29 cellular contexts compared by ENCODE assay signal in genomic region chr5:56454219-56454862, GRCh38.
DNase-seq lines count a peak whose midpoint lies in the region; ATAC-seq and TF ChIP-seq lines count a peak whose summit lies in the region.
"Had no signal": no experiment of that assay in that cellular context is flagged by ENCODE, and none has a peak within 500 bp of the region (broad histone marks: within the 10 kb centered on the region; RNA-seq: fewer than 3 reads in every experiment).

No MANE protein-coding gene starts in this region.

- no peak overlapping the region for H3K4me3 Mint-ChIP-seq in activated naive CD4-positive, alpha-beta T cell treated with anti-CD3 and anti-CD28 coated beads, Interleukin-2, amount 10 ng/mL, durations not matched to agents 7 days and 5 days
- H3K4me3 Mint-ChIP-seq: activated B cell treated with CpG ODN at 0.5 μM for 24 hours; activated T-cell treated with anti-CD3 and anti-CD28 coated beads, Interleukin-2, amount 50 U/mL, for 72 hours; brain; naive B cell had no signal

- no peak for ATAC-seq in activated naive CD4-positive, alpha-beta T cell treated with anti-CD3 and anti-CD28 coated beads, Interleukin-2, amount 50 U/mL, for 72 hours
- no peak for ATAC-seq in left lobe of liver
- no peak for ATAC-seq in stimulated activated naive CD8-positive, alpha-beta T cell treated with anti-CD3 and anti-CD28 coated beads, Interleukin-15, Interleukin-2, amounts not matched to agents 100 U/mL and 50 U/mL, for 24 hours
- ATAC-seq: activated T-cell treated with anti-CD3 and anti-CD28 coated beads, Interleukin-2, amount 50 U/mL, for 72 hours; GM12878; PC-3 had no signal

- no peaks in the 10 kb centered on the region for H3K36me3 Mint-ChIP-seq in activated naive CD4-positive, alpha-beta T cell treated with anti-CD3 and anti-CD28 coated beads, Interleukin-2, amount 10 ng/mL, durations not matched to agents 7 days and 5 days
- no peaks in the 10 kb centered on the region for H3K36me3 Mint-ChIP-seq in activated naive CD4-positive, alpha-beta T cell treated with anti-CD3 and anti-CD28 coated beads, Interleukin-2, amount 50 U/mL, for 72 hours
- H3K36me3 Mint-ChIP-seq: brain, naive B cell had no signal

- no peaks in the 10 kb centered on the region for H3K9me3 ChIP-seq in Peyer's patch
- H3K9me3 ChIP-seq: esophagus muscularis mucosa had no signal

- DNase-seq in activated naive CD4-positive, alpha-beta T cell treated with anti-CD3 and anti-CD28 coated beads, Interleukin-2, amount 10 ng/mL, durations not matched to agents 7 days and 5 days, result peak; percentile 44
- DNase-seq in activated naive CD4-positive, alpha-beta T cell treated with anti-CD3 and anti-CD28 coated beads, Interleukin-2, amount 50 U/mL, for 72 hours (ENCODE audit: low spot score in 2 of 2), result no peak
- DNase-seq in NCI-H69 (lab: John Stamatoyannopoulos, UW) (peak; percentile 64), left lobe of liver (ENCODE audit: low spot score) (peak; percentile 45), AG20443 (ENCODE audit: low spot score) (no peak), Peyer's patch (no peak)
- no peak for DNase-seq in stimulated activated naive CD8-positive, alpha-beta T cell treated with anti-CD3 and anti-CD28 coated beads, Interleukin-15, Interleukin-2, amounts not matched to agents 100 U/mL and 50 U/mL, for 24 hours
- DNase-seq: ACHN; activated B cell treated with CpG ODN at 0.5 μM for 24 hours; activated CD4-positive, alpha-beta T cell treated with anti-CD3 and anti-CD28 coated beads, Interleukin-2, amount 50 U/mL, for 1 hour; cerebellar nuclear complex; dermis blood vessel endothelial cell; DMS153; foreskin fibroblast; kidney; midbrain; MV-4-11; naive B cell; NCI-H1694 treated with DMSO at 0.1 percent for 48 hours; NCI-H2171 treated with DMSO at 0.1 percent for 48 hours; NCI-H524; occipital lobe; PC-3; stimulated activated naive CD4-positive, alpha-beta T cell treated with Interleukin-2 at 50 U/mL for 16 hours had no signal

- CTCF ChIA-PET in activated naive CD4-positive, alpha-beta T cell treated with anti-CD3 and anti-CD28 coated beads, Interleukin-2, amount 10 ng/mL, durations not matched to agents 7 days and 5 days (lab: Charles Lee), result no interaction called here

- no peaks in the 10 kb centered on the region for H3K27me3 ChIP-seq in Peyer's patch
- H3K27me3 ChIP-seq: esophagus muscularis mucosa had no signal

- H3K36me3 ChIP-seq in Peyer's patch, result no peaks in the 10 kb centered on the region
- H3K36me3 ChIP-seq: esophagus muscularis mucosa had no signal

- H3K27me3 Mint-ChIP-seq in activated naive CD4-positive, alpha-beta T cell treated with anti-CD3 and anti-CD28 coated beads, Interleukin-2, amount 10 ng/mL, durations not matched to agents 7 days and 5 days, result peaks cover 17% of the 10 kb centered on the region
- H3K27me3 Mint-ChIP-seq: activated B cell treated with CpG ODN at 0.5 μM for 24 hours, naive B cell had no signal

- TF ChIP-seq CTCF in Peyer's patch (IDR thresholded peaks at IDR 0.05), result no peak

- peaks cover 14% of the 10 kb centered on the region for H3K4me1 Mint-ChIP-seq in activated naive CD4-positive, alpha-beta T cell treated with anti-CD3 and anti-CD28 coated beads, Interleukin-2, amount 10 ng/mL, durations not matched to agents 7 days and 5 days

- no peak overlapping the region for H3K27ac Mint-ChIP-seq in activated naive CD4-positive, alpha-beta T cell treated with anti-CD3 and anti-CD28 coated beads, Interleukin-2, amount 10 ng/mL, durations not matched to agents 7 days and 5 days
- H3K27ac Mint-ChIP-seq in activated naive CD4-positive, alpha-beta T cell treated with anti-CD3 and anti-CD28 coated beads, Interleukin-2, amount 50 U/mL, for 72 hours, result no peak overlapping the region
- H3K27ac Mint-ChIP-seq: activated B cell treated with CpG ODN at 0.5 μM for 24 hours; activated T-cell treated with anti-CD3 and anti-CD28 coated beads, Interleukin-2, amount 50 U/mL, for 72 hours; brain had no signal

- H3K4me3 ChIP-seq in Peyer's patch, result no peak overlapping the region
- H3K4me3 ChIP-seq: esophagus muscularis mucosa, GM12878, SK-N-MC had no signal

- peaks cover 5% of the 10 kb centered on the region for H3K9me3 Mint-ChIP-seq in activated naive CD4-positive, alpha-beta T cell treated with anti-CD3 and anti-CD28 coated beads, Interleukin-2, amount 10 ng/mL, durations not matched to agents 7 days and 5 days
- H3K9me3 Mint-ChIP-seq in activated naive CD4-positive, alpha-beta T cell treated with anti-CD3 and anti-CD28 coated beads, Interleukin-2, amount 50 U/mL, for 72 hours, result no peaks in the 10 kb centered on the region
- H3K9me3 Mint-ChIP-seq: activated B cell treated with CpG ODN at 0.5 μM for 24 hours; activated T-cell treated with anti-CD3 and anti-CD28 coated beads, Interleukin-2, amount 50 U/mL, for 72 hours; naive B cell had no signal

- no peak for TF ChIP-seq POLR2A in Peyer's patch (IDR thresholded peaks at IDR 0.05)

- H3K27ac ChIP-seq in Peyer's patch, result no peak overlapping the region
- H3K27ac ChIP-seq: esophagus muscularis mucosa, SK-N-MC had no signal

- H3K4me1 ChIP-seq in Peyer's patch, result no peaks in the 10 kb centered on the region

Comparison
In these comparisons a context has a peak if more than half of its experiments do, and no peak if none do; other contexts are left out.
1. DNase-seq: peak in activated naive CD4-positive, alpha-beta T cell treated with anti-CD3 and anti-CD28 coated beads, Interleukin-2, amount 10 ng/mL, durations not matched to agents 7 days and 5 days (single experiment), NCI-H69 (single experiment) and left lobe of liver (single experiment); none in activated naive CD4-positive, alpha-beta T cell treated with anti-CD3 and anti-CD28 coated beads, Interleukin-2, amount 50 U/mL, for 72 hours (0 of 2), AG20443 (single experiment), stimulated activated naive CD8-positive, alpha-beta T cell treated with anti-CD3 and anti-CD28 coated beads, Interleukin-15, Interleukin-2, amounts not matched to agents 100 U/mL and 50 U/mL, for 24 hours (single experiment) and Peyer's patch (0 of 3).